ENCODE assay signal across 8 cellular contexts in the genomic region with DNA sequence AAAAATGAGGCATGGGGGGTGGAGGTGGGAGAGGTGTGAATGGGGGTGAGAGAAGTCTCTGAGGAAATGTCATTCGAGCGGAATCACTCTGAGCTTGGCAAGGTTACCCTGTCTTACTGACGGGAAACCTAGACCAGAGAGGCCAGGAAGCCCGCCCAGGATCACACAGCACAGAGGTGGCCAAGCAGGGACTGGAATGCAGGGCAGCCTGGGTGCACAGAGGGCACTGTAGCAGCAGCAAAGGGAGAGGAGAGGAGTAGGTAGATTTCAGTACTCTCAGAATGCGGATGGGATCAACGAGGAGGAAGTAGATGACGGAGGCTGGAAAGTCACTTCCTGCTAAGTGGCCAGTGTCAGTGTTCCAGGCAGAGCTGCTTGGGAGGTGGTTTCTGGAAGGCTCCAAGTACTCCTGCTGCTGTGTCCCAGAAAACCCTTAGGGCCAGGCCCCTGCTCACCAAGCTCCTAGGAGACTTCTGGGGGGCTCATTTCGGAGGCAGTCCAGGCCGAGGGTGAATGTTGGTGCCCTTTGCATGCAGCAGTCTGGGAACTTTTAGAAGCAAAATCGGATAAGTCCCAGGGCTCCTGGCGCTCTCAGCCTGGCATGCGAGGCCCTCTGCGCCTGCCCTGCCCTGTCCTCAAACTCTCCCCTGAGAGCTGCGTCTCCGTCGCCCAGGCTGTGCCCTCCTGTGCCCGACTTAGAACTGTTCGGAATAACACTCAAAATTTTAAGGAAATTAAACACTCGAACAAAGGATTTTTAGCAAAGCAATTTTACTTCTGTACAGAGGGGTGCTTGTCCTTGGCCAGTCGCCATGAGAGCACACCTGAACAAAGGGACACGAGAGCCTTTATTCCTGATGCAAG. TPM values are rescaled to one million over a fixed set of nuclear protein-coding genes. Genes with fewer than 3 reads are reported as not detected.
A peak's percentile ranks its signal among the peaks of the same experiment; 100 is the strongest.
DNase-seq lines count a peak whose midpoint lies in the region; ATAC-seq and TF ChIP-seq lines count a peak whose summit lies in the region.

No MANE protein-coding gene starts in this region.

- no peak overlapping the region for H2AFZ ChIP-seq in mesenchymal stem cell (ENCODE audit: low read depth, low read length)

- H3K27me3 Mint-ChIP-seq in activated CD4-positive, alpha-beta T cell treated with anti-CD3 and anti-CD28 coated beads, Interleukin-2, amount 10 ng/mL, durations not matched to agents 7 days and 5 days, result no peaks in the 10 kb centered on the region

- H3K27ac ChIP-seq in caudate nucleus (ENCODE audit: low read depth, low read length) (peak overlapping the region; percentile 97), mesenchymal stem cell (ENCODE audit: low read length, poor library complexity, severe bottlenecking) (no peak overlapping the region), transverse colon (peak overlapping the region; percentile 86 to 88 (median 87))

- H3K4me1 ChIP-seq in mesenchymal stem cell (ENCODE audit: control insufficient read depth, insufficient read depth, low read depth, low read length) (peaks cover 45% of the 10 kb centered on the region), transverse colon (peaks cover 45 to 68% (median 65%) of the 10 kb centered on the region in 4 donors)

- TF ChIP-seq EP300 in transverse colon (IDR thresholded peaks at IDR 0.05; ENCODE audit: low read depth), result no peak

- peak overlapping the region in 1 of 2 experiments; percentile 65 for H2BK12ac ChIP-seq in mesenchymal stem cell (ENCODE audit: low read length in 2 of 2)

- no peak overlapping the region for H3K4me2 ChIP-seq in mesenchymal stem cell (ENCODE audit: low read length, poor library complexity, severe bottlenecking)

- H3K9ac ChIP-seq in mesenchymal stem cell (ENCODE audit: low read length), result peak overlapping the region; percentile 43

- WGBS in mesenchymal stem cell, result 84% methylated on average over 21 of the region's 21 CpGs
- 43 to 56% methylated on average over 4 to 21 of the region's 21 CpGs for WGBS in transverse colon (ENCODE audit: low coverage in 1 of 2), 2 donors

- H3K36me3 ChIP-seq in mesenchymal stem cell (ENCODE audit: control insufficient read depth in 1 of 2, insufficient read depth in 2 of 2, low read depth in 1 of 2, low read length in 2 of 2), result peaks cover 0 to 24% of the 10 kb centered on the region in 2 experiments
- H3K36me3 ChIP-seq in transverse colon, result no peaks in the 10 kb centered on the region

- H3K4ac ChIP-seq in mesenchymal stem cell (ENCODE audit: low read depth in 1 of 2, low read length in 2 of 2), result peak overlapping the region in 1 of 2 experiments; percentile 60

- H3K27me3 ChIP-seq in mesenchymal stem cell (ENCODE audit: control insufficient read depth in 1 of 2, insufficient read depth in 1 of 2, low read length in 2 of 2) (no peaks in the 10 kb centered on the region), transverse colon (no peaks in the 10 kb centered on the region)

- H4K91ac ChIP-seq in mesenchymal stem cell (ENCODE audit: low read length), result peak overlapping the region; percentile 70

- TF ChIP-seq POLR2A in transverse colon (IDR thresholded peaks at IDR 0.05), result peak; percentile 70

- H2BK5ac ChIP-seq in mesenchymal stem cell (ENCODE audit: low read depth, low read length, poor library complexity, severe bottlenecking), result no peak overlapping the region

- ATAC-seq in GM21737 (IDR thresholded peaks at IDR 0.05; ENCODE audit: unreplicated experiment) (no peak), HG03135 (IDR thresholded peaks at IDR 0.05; ENCODE audit: unreplicated experiment) (no peak)

- H3K9me3 Mint-ChIP-seq in activated CD4-positive, alpha-beta T cell treated with anti-CD3 and anti-CD28 coated beads, Interleukin-2, amount 10 ng/mL, durations not matched to agents 7 days and 5 days, result no peaks in the 10 kb centered on the region

- H2BK120ac ChIP-seq in mesenchymal stem cell (ENCODE audit: low read depth, low read length), result no peak overlapping the region

- H3K18ac ChIP-seq in mesenchymal stem cell (ENCODE audit: low read depth in 1 of 2, low read length in 2 of 2), result peak overlapping the region; percentile 6 to 89

- H3K9me3 ChIP-seq in mesenchymal stem cell (ENCODE audit: control insufficient read depth, low read length) (no peaks in the 10 kb centered on the region), transverse colon (no peaks in the 10 kb centered on the region)

- H3K27ac Mint-ChIP-seq in activated CD4-positive, alpha-beta T cell treated with anti-CD3 and anti-CD28 coated beads, Interleukin-2, amount 10 ng/mL, durations not matched to agents 7 days and 5 days, result peak overlapping the region; percentile 59

- H2BK15ac ChIP-seq in mesenchymal stem cell (ENCODE audit: low read depth, poor library complexity, severe bottlenecking), result peak overlapping the region; percentile 73

- H3K4me3 ChIP-seq in mesenchymal stem cell (ENCODE audit: insufficient read depth in 1 of 2, low read depth in 1 of 2, low read length in 2 of 2) (no peak overlapping the region), transverse colon (peak overlapping the region in 1 of 4 donors; percentile 15)

- H3K14ac ChIP-seq in mesenchymal stem cell (ENCODE audit: low read length in 2 of 2), result peak overlapping the region in 1 of 2 experiments; percentile 70

- peaks cover 90% of the 10 kb centered on the region for H3K4me1 Mint-ChIP-seq in activated CD4-positive, alpha-beta T cell treated with anti-CD3 and anti-CD28 coated beads, Interleukin-2, amount 10 ng/mL, durations not matched to agents 7 days and 5 days

- H3K4me3 Mint-ChIP-seq in activated CD4-positive, alpha-beta T cell treated with anti-CD3 and anti-CD28 coated beads, Interleukin-2, amount 10 ng/mL, durations not matched to agents 7 days and 5 days, result no peak overlapping the region

- in situ Hi-C loops in transverse colon (cut with MboI; ENCODE audit: low pct_ligation_motif_present in 1 of 4, low pct_unique_long_range_greater_than_20kb in 1 of 4, low sequenced_read_pairs in 3 of 4), result no loop called here

- CTCF ChIA-PET in activated CD4-positive, alpha-beta T cell treated with anti-CD3 and anti-CD28 coated beads, Interleukin-2, amount 10 ng/mL, durations not matched to agents 7 days and 5 days (lab: Charles Lee), result interaction anchor here (0.5 to 1.9 kb wide), 6 partner anchors 8 to 1114 kb away, joined by 3 to 7 read pairs (median 4); a partner anchor contains a TSS

- intact Hi-C loops in transverse colon (cut with DNase I; ENCODE audit: low total_unique reads), result no loop called here

- TF ChIP-seq CTCF in transverse colon (IDR thresholded peaks at IDR 0.05), result no peak

- peaks cover 11% of the 10 kb centered on the region for H3K36me3 Mint-ChIP-seq in activated CD4-positive, alpha-beta T cell treated with anti-CD3 and anti-CD28 coated beads, Interleukin-2, amount 10 ng/mL, durations not matched to agents 7 days and 5 days (ENCODE audit: low read depth)

- peak overlapping the region; percentile 67 for H4K8ac ChIP-seq in mesenchymal stem cell (ENCODE audit: low read length)

- peaks cover 37% of the 10 kb centered on the region for H3K79me1 ChIP-seq in mesenchymal stem cell (replicated peaks; ENCODE audit: low read length, poor library complexity, severe bottlenecking)

- H2AK5ac ChIP-seq in mesenchymal stem cell (ENCODE audit: low read length, severe bottlenecking), result peak overlapping the region; percentile 44

- H3K23ac ChIP-seq in mesenchymal stem cell (ENCODE audit: low read length in 2 of 2), result no peak overlapping the region

- POLR2A ChIA-PET in activated CD4-positive, alpha-beta T cell treated with anti-CD3 and anti-CD28 coated beads, Interleukin-2, amount 10 ng/mL, durations not matched to agents 7 days and 5 days (lab: Charles Lee), result no interaction called here

- DNase-seq in activated CD4-positive, alpha-beta T cell treated with anti-CD3 and anti-CD28 coated beads, Interleukin-2, amount 10 ng/mL, durations not matched to agents 7 days and 5 days, result no peak
- DNase-seq in activated CD4-positive, alpha-beta T cell treated with anti-CD3 and anti-CD28 coated beads, Interleukin-2, amount 50 U/mL, for 48 hours, result no peak
- DNase-seq in caudate nucleus (lab: John Stamatoyannopoulos, UW), result peak in 6 of 61 donors; percentile 14 to 49 (median 36)
- peak; percentile 53 for DNase-seq in mesenchymal stem cell
- DNase-seq in transverse colon, result peak; percentile 77
- no peak for DNase-seq in COR-L47 (lab: John Stamatoyannopoulos, UW)

RNA-seq across cellular contexts. Expression of a gene that starts 33.5 kb away (rescaled TPM):
- total RNA-seq in activated CD4-positive, alpha-beta T cell treated with anti-CD3 and anti-CD28 coated beads, Interleukin-2, amount 10 ng/mL, durations not matched to agents 7 days and 5 days, result 100 to 1,000 TPM; 268 to 270 TPM
- 71.1 TPM for polyA plus RNA-seq in mesenchymal stem cell (2013, experiment 1 of 2)
- 70.3 TPM for polyA plus RNA-seq in mesenchymal stem cell (2013, experiment 2 of 2)
- total RNA-seq in transverse colon, result 1,000 to 10,000 TPM in 1 of 4 donors, 100 to 1,000 TPM in 3; 469 to 1,152 (median 585) TPM

RNA-seq across cellular contexts. Expression of a gene that starts 50.1 kb away (rescaled TPM):
- 10 to 100 TPM; 39.9 to 43.8 TPM for total RNA-seq in activated CD4-positive, alpha-beta T cell treated with anti-CD3 and anti-CD28 coated beads, Interleukin-2, amount 10 ng/mL, durations not matched to agents 7 days and 5 days
- polyA plus RNA-seq in mesenchymal stem cell (2013, experiment 1 of 2), result 15.1 TPM
- polyA plus RNA-seq in mesenchymal stem cell (2013, experiment 2 of 2), result 14.3 TPM
- total RNA-seq in transverse colon, result 100 to 1,000 TPM in 1 of 4 donors, 10 to 100 TPM in 3; 28.5 to 201 (median 39.9) TPM

Comparison
In these comparisons a context has a peak if more than half of its experiments do, and no peak if none do; other contexts are left out.
1. DNase-seq: peak in mesenchymal stem cell (single experiment) and transverse colon (single experiment); none in activated CD4-positive, alpha-beta T cell treated with anti-CD3 and anti-CD28 coated beads, Interleukin-2, amount 10 ng/mL, durations not matched to agents 7 days and 5 days (single experiment), activated CD4-positive, alpha-beta T cell treated with anti-CD3 and anti-CD28 coated beads, Interleukin-2, amount 50 U/mL, for 48 hours (0 of 2) and COR-L47 (single experiment).